8 cellular contexts compared by ENCODE assay signal in the genomic region with DNA sequence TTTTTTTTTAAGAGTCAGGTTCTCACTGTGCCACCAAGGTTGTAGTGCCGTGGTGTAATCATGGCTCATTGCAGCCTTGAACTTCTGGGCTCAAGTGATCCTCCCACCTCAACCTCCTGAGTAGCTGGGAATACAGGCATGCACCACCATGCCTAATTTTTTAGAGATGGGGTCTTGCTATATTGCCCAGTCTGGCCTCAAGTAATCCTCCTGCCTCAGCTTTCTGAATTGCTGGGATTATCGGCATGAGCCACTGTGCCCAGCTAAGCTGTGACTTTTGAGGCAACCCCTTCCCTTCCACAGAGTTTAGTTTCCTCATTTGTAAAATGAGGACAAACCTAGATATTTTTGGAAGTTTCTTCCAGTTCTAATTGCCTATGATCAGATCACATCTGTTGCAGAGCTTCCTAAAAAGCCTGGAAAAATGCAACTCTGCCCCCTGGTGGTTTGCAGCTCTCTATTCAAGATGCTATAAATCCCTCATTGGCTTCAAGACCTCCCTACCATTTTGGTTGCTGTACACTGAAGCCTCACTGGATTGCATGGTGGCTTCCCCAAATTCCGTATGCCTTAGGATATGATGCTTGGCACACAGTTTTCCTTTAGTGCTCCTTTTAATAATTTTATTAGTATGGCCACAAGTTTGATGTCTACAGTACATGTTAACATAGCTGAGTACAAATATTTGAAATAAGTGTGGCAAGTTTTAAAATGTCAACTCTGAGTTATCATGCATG. TPM values are rescaled to one million over a fixed set of nuclear protein-coding genes. Genes with fewer than 3 reads are reported as not detected.
DNase-seq lines count a peak whose midpoint lies in the region; ATAC-seq lines count a peak whose summit lies in the region.

No MANE protein-coding gene starts in this region.

- intact Hi-C loops in left ventricle myocardium superior (cut with micrococcal nuclease), result no loop called here

- peak; percentile 65 for ATAC-seq in left ventricle myocardium superior
- no peak for ATAC-seq in HG02938 (IDR thresholded peaks at IDR 0.05; ENCODE audit: unreplicated experiment)

- DNase-seq in Daoy (ENCODE audit: low read depth) (peak; percentile 59), MV-4-11 (lab: John Stamatoyannopoulos, UW) (peak; percentile 79), SKM-1 treated with dmso at 0.1 percent for 144 hours (lab: John Stamatoyannopoulos, UW; ENCODE audit: unreplicated experiment) (peak; percentile 65), left ventricle myocardium superior (peak; percentile 63), retina (peak; percentile 35), mesenteric fat pad (ENCODE audit: low spot score) (no peak)
- DNase-seq in activated naive CD8-positive, alpha-beta T cell treated with anti-CD3 and anti-CD28 coated beads, Interleukin-2, amount 50 U/mL, for 16 hours (ENCODE audit: low read depth, low spot score), result peak; percentile 41

RNA-seq across cellular contexts. Expression of a gene that starts 19.3 kb away (rescaled TPM):
- total RNA-seq in Daoy (2014; rRNA removed; shearing (Covaris generic)), result 56.1 and 79.3 TPM in 2 replicates
- 110 TPM for total RNA-seq in left ventricle myocardium superior
- total RNA-seq in mesenteric fat pad, result 55.9 TPM

RNA-seq across cellular contexts. Expression of a gene that starts 21.2 kb away (rescaled TPM):
- 14.2 and 17.7 TPM in 2 replicates for total RNA-seq in Daoy (2014; rRNA removed; shearing (Covaris generic))
- total RNA-seq in left ventricle myocardium superior (9.2 TPM), mesenteric fat pad (12.7 TPM)

RNA-seq across cellular contexts. Expression of a gene that starts 52.9 kb away (rescaled TPM):
- 11.8 and 12.1 TPM in 2 replicates for total RNA-seq in Daoy (2014; rRNA removed; shearing (Covaris generic))
- total RNA-seq in left ventricle myocardium superior (22.4 TPM), mesenteric fat pad (61.2 TPM)
